In genomic region chr14:93173943-93174395, GRCh38 we compare ENCODE assay signal across 11 cellular contexts. TPM values are rescaled to one million over a fixed set of nuclear protein-coding genes. Genes with fewer than 3 reads are reported as not detected.
DNase-seq lines count a peak whose midpoint lies in the region; ATAC-seq and TF ChIP-seq lines count a peak whose summit lies in the region.
"Had no signal": no experiment of that assay in that cellular context is flagged by ENCODE, and none has a peak within 500 bp of the region (broad histone marks: within the 10 kb centered on the region; RNA-seq: fewer than 3 reads in every experiment).

No MANE protein-coding gene starts in this region.

- H3K36me3 Mint-ChIP-seq in MCF 10A (ENCODE audit: insufficient read depth, unreplicated experiment): no peaks in the 10 kb centered on the region
- H3K36me3 Mint-ChIP-seq: CD4-positive, CD25-positive, alpha-beta regulatory T cell had no signal

- CTCF ChIA-PET in mammary epithelial cell (lab: Charles Lee; ENCODE audit: low non-redundant PET) (no interaction called here), MCF 10A (lab: Yijun Ruan, JAX) (interaction anchor here (0.8 to 8.0 kb wide), 7 partner anchors 11 to 222 kb away, joined by 3 to 61 read pairs (median 5); partner anchors contain the start of genes ITPK1, LYSET and MOAP1)

- ATAC-seq in HG02840 (IDR thresholded peaks at IDR 0.05; ENCODE audit: low FRiP score, unreplicated experiment) (no peak), GM21381 (IDR thresholded peaks at IDR 0.05; ENCODE audit: unreplicated experiment) (no peak)

- TF ChIP-seq CTCF in mammary epithelial cell (conservative IDR thresholded peaks at IDR 0.05 in 1 of 2, IDR thresholded peaks at IDR 0.05 in 1 of 2; ENCODE audit: extremely low read depth in 1 of 2, insufficient read depth in 1 of 2, low read depth in 1 of 2, low read length in 2 of 2) (no peak), MCF 10A (IDR thresholded peaks at IDR 0.05; ENCODE audit: unreplicated experiment) (no peak), WERI-Rb-1 (IDR thresholded peaks at IDR 0.05; ENCODE audit: low read depth, low read length) (no peak), testis (IDR thresholded peaks at IDR 0.05) (no peak)

- POLR2A ChIA-PET in MCF 10A (lab: Yijun Ruan, JAX): interaction anchor here (0.5 to 3.0 kb wide), 3 partner anchors 10 to 110 kb away, joined by 3 to 13 read pairs (median 3); partner anchors contain the start of genes LYSET and MOAP1

- no peaks in the 10 kb centered on the region for H3K9me3 Mint-ChIP-seq in MCF 10A (ENCODE audit: unreplicated experiment)
- H3K9me3 Mint-ChIP-seq: CD4-positive, CD25-positive, alpha-beta regulatory T cell had no signal

- in situ Hi-C loops in mammary epithelial cell (cut with MboI; ENCODE audit: low sequenced_read_pairs in 2 of 2): no loop called here

- WGBS in mammary epithelial cell (ENCODE audit: low coverage, missing lambda C conversion rate): 59% methylated on average over 7 of the region's 10 CpGs
- WGBS in testis, 2 donors: 41 to 43% methylated on average over 8 to 10 of the region's 10 CpGs

- H3K9me3 ChIP-seq in mammary epithelial cell (replicated peaks; ENCODE audit: insufficient read depth, low read length) (no peaks in the 10 kb centered on the region), WERI-Rb-1 (ENCODE audit: severe bottlenecking) (no peaks in the 10 kb centered on the region), testis (no peaks in the 10 kb centered on the region)

- H3K4me2 ChIP-seq in mammary epithelial cell (ENCODE audit: insufficient read depth, low read depth, low read length): no peak overlapping the region

- BruUV-seq in mammary epithelial cell (replicated peaks; lab: Mats Ljungman, UMichigan) (no TSS peak), MCF 10A (replicated peaks; lab: Mats Ljungman, UMichigan) (no TSS peak)

- no peaks in the 10 kb centered on the region for H3K79me2 ChIP-seq in mammary epithelial cell (ENCODE audit: insufficient read depth, low read length)

- H3K27me3 Mint-ChIP-seq in MCF 10A (ENCODE audit: insufficient read depth, unreplicated experiment): no peaks in the 10 kb centered on the region
- H3K27me3 Mint-ChIP-seq: CD4-positive, CD25-positive, alpha-beta regulatory T cell had no signal

- H3K4me3 ChIP-seq in mammary epithelial cell (replicated peaks in 1 of 3; ENCODE audit: insufficient read depth in 1 of 3, low read depth in 2 of 3, low read length in 3 of 3): no peak overlapping the region
- peak overlapping the region; percentile 11; the same call in 1 of the 2 replicates for H3K4me3 ChIP-seq in WERI-Rb-1 (ENCODE audit: low read depth, low read length)
- no peak overlapping the region for H3K4me3 ChIP-seq in testis

- no peak for TF ChIP-seq POLR2A in testis (IDR thresholded peaks at IDR 0.05)

- no peak overlapping the region for H3K4me3 Mint-ChIP-seq in MCF 10A (ENCODE audit: unreplicated experiment)
- H3K4me3 Mint-ChIP-seq: CD4-positive, CD25-positive, alpha-beta regulatory T cell had no signal

- no peaks in the 10 kb centered on the region for H3K36me3 ChIP-seq in mammary epithelial cell (ENCODE audit: insufficient read depth, low read length)
- H3K36me3 ChIP-seq in WERI-Rb-1: no peaks in the 10 kb centered on the region
- no peaks in the 10 kb centered on the region for H3K36me3 ChIP-seq in testis (ENCODE audit: low read depth, missing control alignments)

- H3K27ac Mint-ChIP-seq in MCF 10A (ENCODE audit: low read depth, unreplicated experiment): no peak overlapping the region

- dilution Hi-C loops in mammary epithelial cell (cut with HindIII; ENCODE audit: low sequenced_read_pairs): no loop called here

- H2AFZ ChIP-seq in mammary epithelial cell (ENCODE audit: low read depth, low read length): peak overlapping the region; percentile 22

- H3K4me1 Mint-ChIP-seq in MCF 10A (ENCODE audit: insufficient read depth, unreplicated experiment): no peaks in the 10 kb centered on the region

- no peak overlapping the region for H3K9ac ChIP-seq in mammary epithelial cell (ENCODE audit: insufficient read depth, low read length)

- DNase-seq in mammary epithelial cell (peak; percentile 51), MCF 10A (ENCODE audit: unreplicated experiment) (no peak), WERI-Rb-1 (peak; percentile 39), left kidney (ENCODE audit: low read depth, low spot score) (peak; percentile 87), testis (peak; percentile 44), NOMO-1 treated with dmso at 0.1 percent for 144 hours (lab: John Stamatoyannopoulos, UW; ENCODE audit: unreplicated experiment) (no peak)
- DNase-seq: activated CD4-positive, alpha-beta T cell treated with anti-CD3 and anti-CD28 coated beads, Interleukin-2, amount 50 U/mL, for 48 hours; CD4-positive, CD25-positive, alpha-beta regulatory T cell; effector memory CD4-positive, alpha-beta T cell had no signal

- intact Hi-C loops in mammary epithelial cell (cut with micrococcal nuclease): no loop called here
- intact Hi-C loops in MCF 10A (cut with micrococcal nuclease): no loop called here
- intact Hi-C loops in testis (cut with DNase I; ENCODE audit: low total_unique reads): no loop called here

- H3K27ac ChIP-seq in mammary epithelial cell (ENCODE audit: insufficient read depth, low read depth, low read length) (no peak overlapping the region), WERI-Rb-1 (peak overlapping the region; percentile 30), testis (no peak overlapping the region)

- H3K4me1 ChIP-seq in mammary epithelial cell (ENCODE audit: insufficient read depth, low read length) (no peaks in the 10 kb centered on the region), testis (no peaks in the 10 kb centered on the region)

- H3K27me3 ChIP-seq in mammary epithelial cell (ENCODE audit: insufficient read depth, low read length): no peaks in the 10 kb centered on the region
- H3K27me3 ChIP-seq in WERI-Rb-1 (ENCODE audit: insufficient read depth, low read depth, severe bottlenecking): no peaks in the 10 kb centered on the region
- H3K27me3 ChIP-seq in testis: no peaks in the 10 kb centered on the region

- H4K20me1 ChIP-seq in mammary epithelial cell (ENCODE audit: insufficient read depth, low read length): no peaks in the 10 kb centered on the region

RNA-seq across cellular contexts. Expression of gene MOAP1, which starts 10.7 kb away (rescaled TPM):
- 10 to 100 TPM; 11.2 to 18.5 TPM for total RNA-seq in mammary epithelial cell
- polyA plus RNA-seq in mammary epithelial cell: 8.3 TPM
- 1.1 TPM for polyA minus RNA-seq in mammary epithelial cell
- 17.5 and 22.1 TPM in 2 replicates for total RNA-seq in MCF 10A (2022)
- total RNA-seq in testis: 10 to 100 TPM; 22.4 to 25.5 TPM
- 22.6 TPM for polyA plus RNA-seq in testis (ENCODE audit: insufficient read depth, low read depth, low replicate concordance)

RNA-seq across cellular contexts. Expression of gene LYSET, which starts 11.1 kb away (rescaled TPM):
- total RNA-seq in mammary epithelial cell (10 to 100 TPM; 10.5 to 14.0 TPM), MCF 10A (2022) (14.3 and 15.4 TPM in 2 replicates), testis (10 to 100 TPM; 11.9 to 15.2 TPM)
- polyA plus RNA-seq in mammary epithelial cell (8.2 TPM), testis (ENCODE audit: insufficient read depth, low read depth, low replicate concordance) (11.1 TPM)
- polyA minus RNA-seq in mammary epithelial cell: not detected

RNA-seq across cellular contexts. Expression of gene GON7, which starts 32.9 kb away (rescaled TPM):
- total RNA-seq in mammary epithelial cell (1 to 10 TPM; 7.2 to 9.3 TPM), MCF 10A (2022) (9.9 and 12.3 TPM in 2 replicates), testis (10 to 100 TPM in 1 of 2 donors, 1 to 10 TPM in 1; 7.8 to 10.2 TPM)
- polyA plus RNA-seq in mammary epithelial cell (7.5 TPM), testis (ENCODE audit: insufficient read depth, low read depth, low replicate concordance) (14.9 TPM)
- polyA minus RNA-seq in mammary epithelial cell: 2.2 TPM

RNA-seq across cellular contexts. Expression of gene UBR7, which starts 33.1 kb away (rescaled TPM):
- total RNA-seq in mammary epithelial cell (10 to 100 TPM; 15.2 to 20.3 TPM), MCF 10A (2022) (12.7 and 13.0 TPM in 2 replicates), testis (10 to 100 TPM; 35.5 to 36.1 TPM)
- polyA plus RNA-seq in mammary epithelial cell (21.5 TPM), testis (ENCODE audit: insufficient read depth, low read depth, low replicate concordance) (50.5 TPM)
- 45.4 TPM for polyA minus RNA-seq in mammary epithelial cell

RNA-seq across cellular contexts. Expression of gene ITPK1, which starts 58.2 kb away (rescaled TPM):
- 100 to 1,000 TPM in 1 of 2 donors, 10 to 100 TPM in 1; 38.8 to 104 TPM for total RNA-seq in mammary epithelial cell
- polyA plus RNA-seq in mammary epithelial cell: 80.2 TPM
- 163 TPM for polyA minus RNA-seq in mammary epithelial cell
- 84.7 and 133 TPM in 2 replicates for total RNA-seq in MCF 10A (2022)
- total RNA-seq in testis: 10 to 100 TPM; 78.3 to 90.6 TPM
- 92.5 TPM for polyA plus RNA-seq in testis (ENCODE audit: insufficient read depth, low read depth, low replicate concordance)

Comparison
In these comparisons a context has a peak if more than half of its experiments do, and no peak if none do; other contexts are left out.
1. DNase-seq: peak in mammary epithelial cell (single experiment), WERI-Rb-1 (single experiment), left kidney (single experiment) and testis (single experiment); none in MCF 10A (single experiment) and NOMO-1 treated with dmso at 0.1 percent for 144 hours (single experiment).